26 cellular contexts compared by ENCODE assay signal in the genomic region with DNA sequence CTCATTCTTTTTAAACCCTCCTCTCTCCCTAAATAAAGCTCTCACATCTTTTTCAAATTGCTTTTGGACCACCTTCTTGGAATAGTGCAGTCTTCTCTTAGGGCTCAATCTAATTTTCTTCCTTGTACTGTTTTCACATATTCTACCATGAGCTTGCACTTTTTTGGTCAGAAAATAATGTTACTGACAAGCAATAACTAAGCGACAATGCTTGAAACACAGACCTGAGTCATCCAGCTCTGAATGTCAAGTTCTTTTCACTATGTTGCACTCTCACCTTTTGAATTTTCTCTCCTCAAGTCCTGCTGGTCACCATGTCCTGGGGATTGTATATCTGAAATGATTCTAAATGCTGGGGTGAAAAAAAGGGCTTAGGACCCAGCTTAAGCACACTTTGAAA. TPM values are rescaled to one million over a fixed set of nuclear protein-coding genes. Genes with fewer than 3 reads are reported as not detected.
"Had no signal": no experiment of that assay in that cellular context is flagged by ENCODE, and none has a peak within 500 bp of the region (broad histone marks: within the 10 kb centered on the region; RNA-seq: fewer than 3 reads in every experiment).

No MANE protein-coding gene starts in this region.

- H3K27me3 ChIP-seq: suprapubic skin, transverse colon had no signal

- H3K36me3 ChIP-seq: stomach, suprapubic skin, transverse colon had no signal

- H3K9me3 ChIP-seq: stomach, suprapubic skin, transverse colon had no signal

- H3K9ac ChIP-seq: parathyroid adenoma had no signal

- H3K27ac ChIP-seq: epithelial cell of prostate, parathyroid adenoma, stomach, suprapubic skin, transverse colon had no signal

- H3K4me3 ChIP-seq: stomach, suprapubic skin, transverse colon had no signal

- DNase-seq: activated B cell treated with CpG ODN at 0.5 μM for 24 hours; activated CD4-positive, alpha-beta T cell treated with anti-CD3 and anti-CD28 coated beads for 36 hours; activated CD4-positive, alpha-beta T cell treated with anti-CD3 and anti-CD28 coated beads, Interleukin-2, amount 50 U/mL, for 48 hours; activated CD8-positive, alpha-beta memory T cell treated with anti-CD3 and anti-CD28 coated beads, Interleukin-2, amount 50 U/mL, for 48 hours; activated naive CD4-positive, alpha-beta T cell treated with Interleukin-2 at 50 U/mL for 16 hours; activated naive CD8-positive, alpha-beta T cell treated with anti-CD3 and anti-CD28 coated beads for 36 hours; activated T-cell treated with anti-CD3 and anti-CD28 coated beads, Interleukin-2, amount 50 U/mL, for 4 hours; amniotic stem cell; hypothalamus; left colon; small intestine; stimulated activated CD4-positive, alpha-beta T cell treated with anti-CD3 and anti-CD28 coated beads, Interleukin-2, amount 100 ng/mL, for 24 hours; stomach; T1000; transverse colon had no signal

- FAIRE-seq: frontal cortex, islet of Langerhans, small intestine, urothelium cell line had no signal

- ATAC-seq: activated CD4-positive, alpha-beta T cell treated with anti-CD3 and anti-CD28 coated beads for 36 hours; activated T-cell treated with anti-CD3 and anti-CD28 coated beads, Interleukin-2, amount 50 U/mL, for 4 hours; left colon; natural killer cell treated with Interleukin-12 subunit alpha and Interleukin-12 subunit beta and Interleukin-15 and Interleukin-18, amount 100 ng/mL, for 72 hours; sciatic nerve; stimulated activated memory B cell treated with anti-CD40 and anti-IgM and Interleukin-4, amounts not matched to agents 10 μg/mL and 1 μg/mL and 100 μg/mL, for 72 hours had no signal

- H3K27ac Mint-ChIP-seq: activated B cell treated with CpG ODN at 0.5 μM for 24 hours; activated CD4-positive, alpha-beta T cell treated with anti-CD3 and anti-CD28 coated beads for 36 hours; activated naive CD8-positive, alpha-beta T cell treated with anti-CD3 and anti-CD28 coated beads for 36 hours; activated T-helper 2 cell treated with anti-CD3 and anti-CD28 coated beads, Interferon-gamma antibody, Interleukin-2, Interleukin-4, amounts not matched to agents 10 μg/mL and 5 μg/mL and 100 μg/mL, durations not matched to agents 14 hours and 24 hours and 36 hours; memory B cell; natural killer cell treated with Interleukin-12 subunit alpha and Interleukin-12 subunit beta and Interleukin-15 and Interleukin-18, amount 100 ng/mL, for 72 hours; stimulated activated memory B cell treated with anti-CD40 and anti-IgM and Interleukin-4, amounts not matched to agents 10 μg/mL and 1 μg/mL and 100 μg/mL, for 72 hours had no signal

- H3K9me3 Mint-ChIP-seq: activated B cell treated with CpG ODN at 0.5 μM for 24 hours; activated naive CD8-positive, alpha-beta T cell treated with anti-CD3 and anti-CD28 coated beads for 36 hours; activated T-cell treated with anti-CD3 and anti-CD28 coated beads, Interleukin-2, amount 50 U/mL, for 4 hours; activated T-helper 2 cell treated with anti-CD3 and anti-CD28 coated beads, Interferon-gamma antibody, Interleukin-2, Interleukin-4, amounts not matched to agents 10 μg/mL and 5 μg/mL and 100 μg/mL, durations not matched to agents 14 hours and 24 hours and 36 hours; memory B cell; natural killer cell treated with Interleukin-12 subunit alpha and Interleukin-12 subunit beta and Interleukin-15 and Interleukin-18, amount 100 ng/mL, for 72 hours; stimulated activated memory B cell treated with anti-CD40 and anti-IgM and Interleukin-4, amounts not matched to agents 10 μg/mL and 1 μg/mL and 100 μg/mL, for 72 hours had no signal

- H3K4me1 ChIP-seq: parathyroid adenoma, stomach, transverse colon had no signal

- H3K4me1 Mint-ChIP-seq: activated B cell treated with CpG ODN at 0.5 μM for 24 hours; activated CD4-positive, alpha-beta T cell treated with anti-CD3 and anti-CD28 coated beads for 36 hours; memory B cell; stimulated activated memory B cell treated with anti-CD40 and anti-IgM and Interleukin-4, amounts not matched to agents 10 μg/mL and 1 μg/mL and 100 μg/mL, for 72 hours had no signal

- H3K36me3 Mint-ChIP-seq: activated naive CD8-positive, alpha-beta T cell treated with anti-CD3 and anti-CD28 coated beads for 36 hours; memory B cell; natural killer cell treated with Interleukin-12 subunit alpha and Interleukin-12 subunit beta and Interleukin-15 and Interleukin-18, amount 100 ng/mL, for 72 hours; stimulated activated memory B cell treated with anti-CD40 and anti-IgM and Interleukin-4, amounts not matched to agents 10 μg/mL and 1 μg/mL and 100 μg/mL, for 72 hours had no signal

- H3K4me3 Mint-ChIP-seq: activated B cell treated with CpG ODN at 0.5 μM for 24 hours; activated CD4-positive, alpha-beta T cell treated with anti-CD3 and anti-CD28 coated beads for 36 hours; activated naive CD8-positive, alpha-beta T cell treated with anti-CD3 and anti-CD28 coated beads for 36 hours; activated T-cell treated with anti-CD3 and anti-CD28 coated beads, Interleukin-2, amount 50 U/mL, for 4 hours; memory B cell; natural killer cell treated with Interleukin-12 subunit alpha and Interleukin-12 subunit beta and Interleukin-15 and Interleukin-18, amount 100 ng/mL, for 72 hours; stimulated activated memory B cell treated with anti-CD40 and anti-IgM and Interleukin-4, amounts not matched to agents 10 μg/mL and 1 μg/mL and 100 μg/mL, for 72 hours had no signal

RNA-seq across cellular contexts. Expression of a gene that starts 8.9 kb away (rescaled TPM):
- total RNA-seq: activated B cell treated with CpG ODN at 0.5 μM for 24 hours; activated CD4-positive, alpha-beta T cell treated with anti-CD3 and anti-CD28 coated beads for 36 hours; natural killer cell treated with Interleukin-12 subunit alpha and Interleukin-12 subunit beta and Interleukin-15 and Interleukin-18, amount 100 ng/mL, for 72 hours had no signal
